1 cellular context compared by ENCODE assay signal in the genomic region with DNA sequence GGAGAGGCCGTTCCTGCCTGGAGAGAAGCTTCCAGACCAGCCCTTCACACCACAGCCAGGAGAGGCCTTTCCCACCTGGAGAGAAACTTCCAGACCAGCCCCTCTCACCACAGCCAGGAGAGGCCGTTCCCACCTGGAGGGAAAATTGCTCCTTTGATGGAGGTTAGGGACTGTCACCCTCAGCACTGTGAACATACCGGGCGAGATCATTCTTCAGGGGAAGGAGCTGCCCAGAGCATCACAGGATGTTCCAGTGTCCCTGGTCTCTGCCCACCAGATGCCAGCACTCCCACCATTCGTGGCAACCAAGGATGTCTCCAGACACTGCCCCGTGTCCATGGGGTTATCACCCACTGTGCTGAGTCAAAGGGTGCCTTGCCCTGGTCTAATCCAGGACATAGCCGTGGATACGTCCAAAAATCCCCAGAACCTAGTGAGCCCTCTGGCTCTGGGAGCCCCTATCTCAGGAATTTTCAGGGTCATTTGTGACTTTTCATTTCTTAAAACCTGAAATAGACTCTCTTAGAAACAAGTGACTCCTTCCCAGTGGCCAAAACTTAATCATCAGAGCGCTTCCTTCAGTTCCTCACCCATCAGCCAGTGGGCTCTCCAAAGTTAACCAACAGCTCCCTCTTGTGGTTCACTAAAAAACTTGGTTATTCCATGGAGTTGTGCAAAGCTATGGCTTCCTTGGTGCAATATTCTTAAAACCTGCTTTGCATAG.
A peak's percentile ranks its signal among the peaks of the same experiment; 100 is the strongest.
TF ChIP-seq lines count a peak whose summit lies in the region.

No MANE protein-coding gene starts in this region.

TF ChIP-seq in HCT116, 20 proteins besides CTCF, POLR2A, EP300 and RAD21 (continued from another document):
- TF ChIP-seq, protein P1, sequence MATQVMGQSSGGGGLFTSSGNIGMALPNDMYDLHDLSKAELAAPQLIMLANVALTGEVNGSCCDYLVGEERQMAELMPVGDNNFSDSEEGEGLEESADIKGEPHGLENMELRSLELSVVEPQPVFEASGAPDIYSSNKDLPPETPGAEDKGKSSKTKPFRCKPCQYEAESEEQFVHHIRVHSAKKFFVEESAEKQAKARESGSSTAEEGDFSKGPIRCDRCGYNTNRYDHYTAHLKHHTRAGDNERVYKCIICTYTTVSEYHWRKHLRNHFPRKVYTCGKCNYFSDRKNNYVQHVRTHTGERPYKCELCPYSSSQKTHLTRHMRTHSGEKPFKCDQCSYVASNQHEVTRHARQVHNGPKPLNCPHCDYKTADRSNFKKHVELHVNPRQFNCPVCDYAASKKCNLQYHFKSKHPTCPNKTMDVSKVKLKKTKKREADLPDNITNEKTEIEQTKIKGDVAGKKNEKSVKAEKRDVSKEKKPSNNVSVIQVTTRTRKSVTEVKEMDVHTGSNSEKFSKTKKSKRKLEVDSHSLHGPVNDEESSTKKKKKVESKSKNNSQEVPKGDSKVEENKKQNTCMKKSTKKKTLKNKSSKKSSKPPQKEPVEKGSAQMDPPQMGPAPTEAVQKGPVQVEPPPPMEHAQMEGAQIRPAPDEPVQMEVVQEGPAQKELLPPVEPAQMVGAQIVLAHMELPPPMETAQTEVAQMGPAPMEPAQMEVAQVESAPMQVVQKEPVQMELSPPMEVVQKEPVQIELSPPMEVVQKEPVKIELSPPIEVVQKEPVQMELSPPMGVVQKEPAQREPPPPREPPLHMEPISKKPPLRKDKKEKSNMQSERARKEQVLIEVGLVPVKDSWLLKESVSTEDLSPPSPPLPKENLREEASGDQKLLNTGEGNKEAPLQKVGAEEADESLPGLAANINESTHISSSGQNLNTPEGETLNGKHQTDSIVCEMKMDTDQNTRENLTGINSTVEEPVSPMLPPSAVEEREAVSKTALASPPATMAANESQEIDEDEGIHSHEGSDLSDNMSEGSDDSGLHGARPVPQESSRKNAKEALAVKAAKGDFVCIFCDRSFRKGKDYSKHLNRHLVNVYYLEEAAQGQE (IDR thresholded peaks at IDR 0.05; ENCODE audit: low read depth), result no peak
- TF ChIP-seq YY1 (IDR thresholded peaks at IDR 0.05; ENCODE audit: extremely low read depth, insufficient replicate concordance, low read depth, low read length) (peak; percentile 11), CEBPB (IDR thresholded peaks at IDR 0.05; ENCODE audit: low read depth) (no peak; the same call in 1 of the 2 replicates), ZNF274 (IDR thresholded peaks at IDR 0.05; ENCODE audit: low read depth, low read length) (no peak), JUND (IDR thresholded peaks at IDR 0.05) (no peak), SP1 (IDR thresholded peaks at IDR 0.05; ENCODE audit: low read depth) (no peak)
